9 cellular contexts compared by ENCODE assay signal in the genomic region with DNA sequence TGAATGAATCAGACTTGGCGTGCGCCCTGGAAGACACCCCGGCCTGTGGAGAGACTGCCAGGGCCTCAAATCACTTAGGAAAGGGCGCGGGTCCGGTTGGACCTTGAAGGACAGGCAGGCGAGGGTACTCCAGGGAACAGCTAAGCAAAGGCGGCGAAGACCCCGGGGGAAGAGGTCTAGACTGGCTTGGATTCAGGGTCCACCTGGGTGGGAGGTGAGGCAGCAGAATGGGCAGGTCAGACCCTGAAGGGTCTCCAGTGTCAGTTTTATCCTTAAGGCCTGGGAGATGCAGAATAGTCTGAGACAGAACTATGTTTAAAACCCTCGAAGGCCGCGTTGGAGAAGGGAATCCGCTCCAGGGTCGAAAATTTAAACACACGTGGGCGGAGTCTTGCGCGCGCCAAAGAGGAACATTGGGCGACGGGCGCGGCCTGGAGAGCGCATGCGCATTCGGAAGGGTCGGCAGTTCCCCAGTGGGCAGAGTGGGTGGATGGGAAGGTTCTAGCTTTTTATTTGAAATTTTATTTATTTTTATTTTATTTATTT. TPM values are rescaled to one million over a fixed set of nuclear protein-coding genes. Genes with fewer than 3 reads are reported as not detected.
DNase-seq lines count a peak whose midpoint lies in the region; ATAC-seq and TF ChIP-seq lines count a peak whose summit lies in the region.
"Had no signal": no experiment of that assay in that cellular context is flagged by ENCODE, and none has a peak within 500 bp of the region (broad histone marks: within the 10 kb centered on the region; RNA-seq: fewer than 3 reads in every experiment).

No MANE protein-coding gene starts in this region.

- H3K27me3 Mint-ChIP-seq in CD8-positive, alpha-beta T cell (ENCODE audit: low read depth): no peaks in the 10 kb centered on the region
- H3K27me3 Mint-ChIP-seq in WTC11 (ENCODE audit: low read depth): no peaks in the 10 kb centered on the region

- ATAC-seq in CD8-positive, alpha-beta T cell: no peak
- ATAC-seq in WTC11 (peak; percentile 5), GM18868 (IDR thresholded peaks at IDR 0.05; ENCODE audit: unreplicated experiment) (no peak)

- peak overlapping the region; percentile 98 for H3K27ac Mint-ChIP-seq in CD8-positive, alpha-beta T cell
- peak overlapping the region; percentile 99 for H3K27ac Mint-ChIP-seq in WTC11

- CTCF ChIA-PET in CD8-positive, alpha-beta T cell (lab: Charles Lee): interaction anchor here (1.1 to 3.4 kb wide), 4 partner anchors 10 to 12 kb away, joined by 3 to 17 read pairs (median 14); no protein-coding TSS in a partner anchor
- CTCF ChIA-PET in WTC11 (lab: Charles Lee): interaction anchor here (0.5 to 7.7 kb wide), 9 partner anchors 10 to 198 kb away, joined by 3 to 76 read pairs (median 5); no protein-coding TSS in a partner anchor

- peaks cover 41% of the 10 kb centered on the region for H3K4me1 Mint-ChIP-seq in CD8-positive, alpha-beta T cell (ENCODE audit: low read depth)
- H3K4me1 Mint-ChIP-seq in WTC11: peaks cover 31% of the 10 kb centered on the region

- H3K36me3 Mint-ChIP-seq in CD8-positive, alpha-beta T cell: peaks cover 27% of the 10 kb centered on the region
- peaks cover 15% of the 10 kb centered on the region for H3K36me3 Mint-ChIP-seq in WTC11

- peak; percentile 57 to 81 (median 72) for DNase-seq in CD8-positive, alpha-beta T cell
- no peak for DNase-seq in HFF-Myc (ENCODE audit: extremely low read depth, low read depth)
- peak; percentile 71 for DNase-seq in NCI-H2196 treated with DMSO at 0.1 percent for 48 hours (lab: John Stamatoyannopoulos, UW; ENCODE audit: unreplicated experiment)
- peak; percentile 62 for DNase-seq in WTC11 (ENCODE audit: low spot score)
- DNase-seq in caudate nucleus (lab: John Stamatoyannopoulos, UW): peak in 58 of 61 donors; percentile 8 to 81 (median 62)
- peak; percentile 55 for DNase-seq in iris pigment epithelial cell (ENCODE audit: low read depth)
- peak; percentile 50 to 59 for DNase-seq in stimulated activated CD4-positive, alpha-beta T cell treated with anti-CD3 and anti-CD28 coated beads, Interleukin-15, amount 100 ng/mL, for 1 hour (ENCODE audit: low read depth in 1 of 2, low spot score in 1 of 2)

- no peaks in the 10 kb centered on the region for H3K9me3 ChIP-seq in CD8-positive, alpha-beta T cell (ENCODE audit: low read length)

- POLR2A ChIA-PET in CD8-positive, alpha-beta T cell (lab: Charles Lee): interaction anchor here (0.6 to 2.3 kb wide), 6 partner anchors 10 to 1340 kb away, joined by 3 to 14 read pairs (median 4); no protein-coding TSS in a partner anchor
- POLR2A ChIA-PET in WTC11 (lab: Charles Lee): interaction anchor here (0.7 to 2.9 kb wide), 5 partner anchors 10 to 25 kb away, joined by 3 to 12 read pairs (median 3); a partner anchor contains a TSS

- peak overlapping the region; percentile 92 for H3K4me3 Mint-ChIP-seq in CD8-positive, alpha-beta T cell
- peak overlapping the region; percentile 96 for H3K4me3 Mint-ChIP-seq in WTC11

- peak overlapping the region; percentile 72 for H3K4me3 ChIP-seq in CD8-positive, alpha-beta T cell (ENCODE audit: low read depth, low read length)
- peak overlapping the region; percentile 83 for H3K4me3 ChIP-seq in HFF-Myc (replicated peaks; ENCODE audit: low read depth, low read length)

- peaks cover 21% of the 10 kb centered on the region for H3K4me1 ChIP-seq in CD8-positive, alpha-beta T cell (ENCODE audit: insufficient read depth, low read length)

- H3K27me3 ChIP-seq in CD8-positive, alpha-beta T cell (ENCODE audit: insufficient read depth, low read length): no peaks in the 10 kb centered on the region

- intact Hi-C loops in CD8-positive, alpha-beta T cell (cut with DNase I, micrococcal nuclease): loop anchor here (1.0 to 10.0 kb wide), 6 partner anchors 10 to 291 kb away; a partner anchor contains a TSS

- peaks cover 3% of the 10 kb centered on the region for H3K36me3 ChIP-seq in CD8-positive, alpha-beta T cell (ENCODE audit: insufficient read depth, low read length)

- H3K9me3 Mint-ChIP-seq in CD8-positive, alpha-beta T cell: no peaks in the 10 kb centered on the region
- no peaks in the 10 kb centered on the region for H3K9me3 Mint-ChIP-seq in WTC11

- no peak for TF ChIP-seq CTCF in CD8-positive, alpha-beta T cell (IDR thresholded peaks at IDR 0.05)
- no peak for TF ChIP-seq CTCF in HFF-Myc (IDR thresholded peaks at IDR 0.05; ENCODE audit: low read depth, low read length, missing control alignments)
- no peak for TF ChIP-seq CTCF in WTC11 (IDR thresholded peaks at IDR 0.05)

- peak overlapping the region; percentile 85 for H3K27ac ChIP-seq in CD8-positive, alpha-beta T cell (ENCODE audit: low read depth, low read length)
- peak overlapping the region; percentile 99 for H3K27ac ChIP-seq in caudate nucleus (ENCODE audit: low read depth, low read length)

TF ChIP-seq in WTC11, 78 proteins besides CTCF, POLR2A, EP300 and RAD21 (continues in another document):
- TF ChIP-seq, protein P1, sequence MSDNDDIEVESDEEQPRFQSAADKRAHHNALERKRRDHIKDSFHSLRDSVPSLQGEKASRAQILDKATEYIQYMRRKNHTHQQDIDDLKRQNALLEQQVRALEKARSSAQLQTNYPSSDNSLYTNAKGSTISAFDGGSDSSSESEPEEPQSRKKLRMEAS (CRISPR knock-in tag; IDR thresholded peaks at IDR 0.05): peak; percentile 71
- TF ChIP-seq RELA (CRISPR knock-in tag; IDR thresholded peaks at IDR 0.05; ENCODE audit: borderline replicate concordance) (no peak), NR1H2 (CRISPR knock-in tag; IDR thresholded peaks at IDR 0.05) (no peak), MYBL2 (CRISPR knock-in tag; IDR thresholded peaks at IDR 0.05) (no peak), HMGA2 (CRISPR knock-in tag; IDR thresholded peaks at IDR 0.05) (no peak; the same call in 1 of the 2 replicates), ZNF671 (CRISPR knock-in tag; IDR thresholded peaks at IDR 0.05) (no peak), NFE2L1 (CRISPR knock-in tag; IDR thresholded peaks at IDR 0.05) (0 out of 2 replicates have a peak, but pooled peaks have one; percentile 11)
- TF ChIP-seq, protein P2, sequence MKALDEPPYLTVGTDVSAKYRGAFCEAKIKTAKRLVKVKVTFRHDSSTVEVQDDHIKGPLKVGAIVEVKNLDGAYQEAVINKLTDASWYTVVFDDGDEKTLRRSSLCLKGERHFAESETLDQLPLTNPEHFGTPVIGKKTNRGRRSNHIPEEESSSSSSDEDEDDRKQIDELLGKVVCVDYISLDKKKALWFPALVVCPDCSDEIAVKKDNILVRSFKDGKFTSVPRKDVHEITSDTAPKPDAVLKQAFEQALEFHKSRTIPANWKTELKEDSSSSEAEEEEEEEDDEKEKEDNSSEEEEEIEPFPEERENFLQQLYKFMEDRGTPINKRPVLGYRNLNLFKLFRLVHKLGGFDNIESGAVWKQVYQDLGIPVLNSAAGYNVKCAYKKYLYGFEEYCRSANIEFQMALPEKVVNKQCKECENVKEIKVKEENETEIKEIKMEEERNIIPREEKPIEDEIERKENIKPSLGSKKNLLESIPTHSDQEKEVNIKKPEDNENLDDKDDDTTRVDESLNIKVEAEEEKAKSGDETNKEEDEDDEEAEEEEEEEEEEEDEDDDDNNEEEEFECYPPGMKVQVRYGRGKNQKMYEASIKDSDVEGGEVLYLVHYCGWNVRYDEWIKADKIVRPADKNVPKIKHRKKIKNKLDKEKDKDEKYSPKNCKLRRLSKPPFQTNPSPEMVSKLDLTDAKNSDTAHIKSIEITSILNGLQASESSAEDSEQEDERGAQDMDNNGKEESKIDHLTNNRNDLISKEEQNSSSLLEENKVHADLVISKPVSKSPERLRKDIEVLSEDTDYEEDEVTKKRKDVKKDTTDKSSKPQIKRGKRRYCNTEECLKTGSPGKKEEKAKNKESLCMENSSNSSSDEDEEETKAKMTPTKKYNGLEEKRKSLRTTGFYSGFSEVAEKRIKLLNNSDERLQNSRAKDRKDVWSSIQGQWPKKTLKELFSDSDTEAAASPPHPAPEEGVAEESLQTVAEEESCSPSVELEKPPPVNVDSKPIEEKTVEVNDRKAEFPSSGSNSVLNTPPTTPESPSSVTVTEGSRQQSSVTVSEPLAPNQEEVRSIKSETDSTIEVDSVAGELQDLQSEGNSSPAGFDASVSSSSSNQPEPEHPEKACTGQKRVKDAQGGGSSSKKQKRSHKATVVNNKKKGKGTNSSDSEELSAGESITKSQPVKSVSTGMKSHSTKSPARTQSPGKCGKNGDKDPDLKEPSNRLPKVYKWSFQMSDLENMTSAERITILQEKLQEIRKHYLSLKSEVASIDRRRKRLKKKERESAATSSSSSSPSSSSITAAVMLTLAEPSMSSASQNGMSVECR (CRISPR knock-in tag; IDR thresholded peaks at IDR 0.05; ENCODE audit: borderline replicate concordance): peak; percentile 41; the same call in 1 of the 2 replicates
- TF ChIP-seq, protein P3, sequence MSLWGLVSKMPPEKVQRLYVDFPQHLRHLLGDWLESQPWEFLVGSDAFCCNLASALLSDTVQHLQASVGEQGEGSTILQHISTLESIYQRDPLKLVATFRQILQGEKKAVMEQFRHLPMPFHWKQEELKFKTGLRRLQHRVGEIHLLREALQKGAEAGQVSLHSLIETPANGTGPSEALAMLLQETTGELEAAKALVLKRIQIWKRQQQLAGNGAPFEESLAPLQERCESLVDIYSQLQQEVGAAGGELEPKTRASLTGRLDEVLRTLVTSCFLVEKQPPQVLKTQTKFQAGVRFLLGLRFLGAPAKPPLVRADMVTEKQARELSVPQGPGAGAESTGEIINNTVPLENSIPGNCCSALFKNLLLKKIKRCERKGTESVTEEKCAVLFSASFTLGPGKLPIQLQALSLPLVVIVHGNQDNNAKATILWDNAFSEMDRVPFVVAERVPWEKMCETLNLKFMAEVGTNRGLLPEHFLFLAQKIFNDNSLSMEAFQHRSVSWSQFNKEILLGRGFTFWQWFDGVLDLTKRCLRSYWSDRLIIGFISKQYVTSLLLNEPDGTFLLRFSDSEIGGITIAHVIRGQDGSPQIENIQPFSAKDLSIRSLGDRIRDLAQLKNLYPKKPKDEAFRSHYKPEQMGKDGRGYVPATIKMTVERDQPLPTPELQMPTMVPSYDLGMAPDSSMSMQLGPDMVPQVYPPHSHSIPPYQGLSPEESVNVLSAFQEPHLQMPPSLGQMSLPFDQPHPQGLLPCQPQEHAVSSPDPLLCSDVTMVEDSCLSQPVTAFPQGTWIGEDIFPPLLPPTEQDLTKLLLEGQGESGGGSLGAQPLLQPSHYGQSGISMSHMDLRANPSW (CRISPR knock-in tag; conservative IDR thresholded peaks at IDR 0.05; ENCODE audit: low read depth): no peak
- TF ChIP-seq, protein P4, sequence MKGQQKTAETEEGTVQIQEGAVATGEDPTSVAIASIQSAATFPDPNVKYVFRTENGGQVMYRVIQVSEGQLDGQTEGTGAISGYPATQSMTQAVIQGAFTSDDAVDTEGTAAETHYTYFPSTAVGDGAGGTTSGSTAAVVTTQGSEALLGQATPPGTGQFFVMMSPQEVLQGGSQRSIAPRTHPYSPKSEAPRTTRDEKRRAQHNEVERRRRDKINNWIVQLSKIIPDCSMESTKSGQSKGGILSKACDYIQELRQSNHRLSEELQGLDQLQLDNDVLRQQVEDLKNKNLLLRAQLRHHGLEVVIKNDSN (CRISPR knock-in tag; IDR thresholded peaks at IDR 0.05): peak; percentile 54; the same call in 1 of the 2 replicates

RNA-seq across cellular contexts. Expression of a gene that starts 0.6 kb away (rescaled TPM):
- 10 to 100 TPM; 32.2 to 34.3 TPM for total RNA-seq in CD8-positive, alpha-beta T cell
- 25.7 to 39.6 TPM (median 34.3 TPM) in 3 replicates for total RNA-seq in WTC11 (2021)

RNA-seq across cellular contexts. Expression of a gene that starts 25.4 kb away (rescaled TPM):
- 10 to 100 TPM; 14.6 to 15.5 TPM for total RNA-seq in CD8-positive, alpha-beta T cell
- total RNA-seq in WTC11 (2021): 0.76 to 1.1 TPM (median 0.98 TPM) in 3 replicates

RNA-seq across cellular contexts. Expression of a gene that starts 39.5 kb away (rescaled TPM):
- not detected for total RNA-seq in CD8-positive, alpha-beta T cell
- not detected in 3 replicates for total RNA-seq in WTC11 (2021)
- total RNA-seq: activated CD8-positive, alpha-beta memory T cell treated with anti-CD3 and anti-CD28 coated beads for 36 hours had no signal

RNA-seq across cellular contexts. Expression of a gene that starts 46.9 kb away (rescaled TPM):
- total RNA-seq in CD8-positive, alpha-beta T cell: not detected
- total RNA-seq in WTC11 (2021): 0.39 to 0.78 TPM (median 0.46 TPM) in 3 replicates
